Comparison of ENCODE assay signal across 10 cellular contexts in the genomic region with DNA sequence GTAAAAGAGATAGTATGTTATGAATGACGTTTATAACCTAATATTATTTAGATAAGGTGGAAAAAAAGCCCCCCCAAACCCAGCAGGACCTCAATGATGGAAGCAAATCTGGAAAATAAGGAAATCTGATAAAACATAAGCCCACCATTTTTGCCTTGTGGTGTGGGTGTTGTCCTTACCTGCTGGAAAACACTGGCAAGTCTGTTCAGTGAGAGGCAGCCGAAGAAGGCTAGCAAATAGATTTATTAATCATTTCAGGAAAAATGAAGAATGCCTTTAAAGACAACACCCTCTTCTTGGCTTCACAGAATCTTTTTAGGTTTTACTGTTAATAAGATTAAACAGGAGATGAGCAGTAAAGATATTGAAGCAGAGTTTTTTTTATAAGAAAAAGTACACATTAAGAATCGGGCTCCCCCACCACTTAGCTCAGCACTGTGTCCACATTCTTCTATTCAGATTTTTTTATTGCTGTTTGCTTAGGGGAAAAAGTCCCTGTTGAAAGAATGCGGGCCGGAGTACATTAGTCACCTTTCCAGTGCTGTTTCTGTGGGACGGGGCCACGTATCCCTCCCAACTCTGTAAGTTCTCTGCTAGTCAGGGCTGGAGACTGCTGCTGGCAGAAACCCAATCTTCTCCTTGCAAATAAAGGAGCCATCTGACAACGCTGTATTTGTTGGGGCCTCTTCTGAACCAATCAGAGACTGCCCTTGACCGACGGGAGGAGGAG.
DNase-seq lines count a peak whose midpoint lies in the region; ATAC-seq, FAIRE-seq and TF ChIP-seq lines count a peak whose summit lies in the region.
"Had no signal": no experiment of that assay in that cellular context is flagged by ENCODE, and none has a peak within 500 bp of the region (broad histone marks: within the 10 kb centered on the region; RNA-seq: fewer than 3 reads in every experiment).

No MANE protein-coding gene starts in this region.

- intact Hi-C loops in stomach (cut with DNase I; ENCODE audit: low total_unique reads), result no loop called here

- no peaks in the 10 kb centered on the region for H3K36me3 ChIP-seq in Peyer's patch
- H3K36me3 ChIP-seq in stomach, result no peaks in the 10 kb centered on the region

- peak; percentile 75 for DNase-seq in H54 (ENCODE audit: insufficient read length, low spot score)
- peak in 2 of 3 donors; percentile 19 to 52 for DNase-seq in Peyer's patch
- peak; percentile 56 for DNase-seq in glomerular visceral epithelial cell (ENCODE audit: extremely low spot score)
- peak; percentile 29 for DNase-seq in stomach
- DNase-seq in OCI-M1 (lab: John Stamatoyannopoulos, UW), result no peak
- DNase-seq: activated CD4-positive, alpha-beta T cell treated with anti-CD3 and anti-CD28 coated beads, Interleukin-2, amount 50 U/mL, for 48 hours had no signal

- H3K27ac ChIP-seq in Peyer's patch, result no peak overlapping the region
- peak overlapping the region in 1 of 5 donors; percentile 14 for H3K27ac ChIP-seq in stomach
- H3K27ac ChIP-seq: dorsolateral prefrontal cortex had no signal

- WGBS in stomach, 5 donors, result 19 to 35% (median 20%) methylated on average over 10 of the region's 10 CpGs

- ATAC-seq in HG03135 (IDR thresholded peaks at IDR 0.05; ENCODE audit: unreplicated experiment) (no peak), GM19351 (IDR thresholded peaks at IDR 0.05; ENCODE audit: unreplicated experiment) (no peak), HG03159 (IDR thresholded peaks at IDR 0.05; ENCODE audit: unreplicated experiment) (no peak)

- H3K9me3 ChIP-seq in Peyer's patch (no peaks in the 10 kb centered on the region), stomach (no peaks in the 10 kb centered on the region)

- H3K4me3 ChIP-seq in Peyer's patch, result no peak overlapping the region
- H3K4me3 ChIP-seq in stomach, result no peak overlapping the region

- FAIRE-seq in H54 (lab: Jason Lieb, UNC), result peak; percentile 88

- TF ChIP-seq POLR2A in H54 (IDR thresholded peaks at IDR 0.05; ENCODE audit: low read depth, low read length), result no peak
- no peak for TF ChIP-seq POLR2A in Peyer's patch (IDR thresholded peaks at IDR 0.05)
- TF ChIP-seq POLR2A in stomach (IDR thresholded peaks at IDR 0.05), result no peak

- no peak for TF ChIP-seq EP300 in stomach (IDR thresholded peaks at IDR 0.05)

- H3K27me3 ChIP-seq in Peyer's patch (no peaks in the 10 kb centered on the region), stomach (peaks cover 0 to 7% (median 0%) of the 10 kb centered on the region in 3 donors)

- H3K4me1 ChIP-seq in Peyer's patch, result no peaks in the 10 kb centered on the region
- H3K4me1 ChIP-seq in stomach, result peaks cover 0 to 14% (median 6%) of the 10 kb centered on the region in 4 donors

- TF ChIP-seq CTCF in Peyer's patch (IDR thresholded peaks at IDR 0.05), result no peak
- no peak for TF ChIP-seq CTCF in stomach (IDR thresholded peaks at IDR 0.05)
